In the genomic region with DNA sequence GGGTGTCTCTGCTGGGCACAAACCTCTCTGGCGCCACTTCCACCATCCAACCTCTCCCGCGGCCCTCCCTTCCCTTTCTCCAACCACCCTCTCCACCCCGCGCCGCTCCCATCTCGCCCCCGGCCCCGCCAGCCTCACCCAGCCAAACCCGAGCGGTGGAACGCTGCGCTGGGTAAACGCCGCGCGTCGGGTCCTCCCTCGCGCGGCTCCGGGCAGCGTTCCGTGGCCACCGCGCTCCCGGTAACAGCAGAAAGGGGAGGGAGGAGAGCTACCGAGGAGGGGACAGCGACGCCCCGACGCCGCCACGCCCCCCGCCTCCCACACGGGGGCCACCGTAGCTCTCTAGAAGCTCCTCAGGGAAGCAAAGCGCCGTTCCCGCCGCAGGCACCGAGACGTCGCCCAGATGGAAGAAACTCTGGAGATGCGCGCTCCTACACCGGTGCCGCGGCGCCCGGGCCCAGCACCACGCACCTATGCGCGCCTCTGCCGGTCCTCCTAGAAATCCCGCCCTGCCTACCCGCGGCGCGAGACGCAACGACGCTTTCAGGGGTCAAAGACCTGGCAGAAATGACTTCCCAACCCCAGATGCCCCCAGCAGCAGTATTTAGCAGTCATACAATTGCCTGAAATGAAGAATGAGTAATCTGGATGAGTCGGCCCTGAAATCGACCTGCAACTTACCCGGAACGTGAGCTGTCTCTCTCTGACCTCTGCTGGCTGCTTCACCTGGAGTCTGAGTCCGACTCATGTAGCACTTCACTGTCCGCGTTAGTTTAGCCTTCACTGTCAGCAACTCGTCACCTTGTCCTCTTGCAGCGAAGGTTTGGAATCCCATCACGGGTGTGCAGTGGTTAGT, we compare ENCODE assay signal across 1 cellular context.
TF ChIP-seq lines count a peak whose summit lies in the region.

A gene with protein sequence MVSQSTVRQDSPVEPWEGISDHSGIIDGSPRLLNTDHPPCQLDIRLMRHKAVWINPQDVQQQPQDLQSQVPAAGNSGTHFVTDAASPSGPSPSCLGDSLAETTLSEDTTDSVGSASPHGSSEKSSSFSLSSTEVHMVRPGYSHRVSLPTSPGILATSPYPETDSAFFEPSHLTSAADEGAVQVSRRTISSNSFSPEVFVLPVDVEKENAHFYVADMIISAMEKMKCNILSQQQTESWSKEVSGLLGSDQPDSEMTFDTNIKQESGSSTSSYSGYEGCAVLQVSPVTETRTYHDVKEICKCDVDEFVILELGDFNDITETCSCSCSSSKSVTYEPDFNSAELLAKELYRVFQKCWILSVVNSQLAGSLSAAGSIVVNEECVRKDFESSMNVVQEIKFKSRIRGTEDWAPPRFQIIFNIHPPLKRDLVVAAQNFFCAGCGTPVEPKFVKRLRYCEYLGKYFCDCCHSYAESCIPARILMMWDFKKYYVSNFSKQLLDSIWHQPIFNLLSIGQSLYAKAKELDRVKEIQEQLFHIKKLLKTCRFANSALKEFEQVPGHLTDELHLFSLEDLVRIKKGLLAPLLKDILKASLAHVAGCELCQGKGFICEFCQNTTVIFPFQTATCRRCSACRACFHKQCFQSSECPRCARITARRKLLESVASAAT (minus strand): TSS at position 257 of the 856 bp plus-strand sequence. CDS start 14,777 bp downstream, outside the sequence.

TF ChIP-seq in HEK293, 187 proteins besides CTCF, POLR2A, EP300 and RAD21 (continued from another document):
- TF ChIP-seq SP3 (tag by site-specific recombination; IDR thresholded peaks at IDR 0.05) (peak; percentile 78), ZBTB17 (tag by site-specific recombination; IDR thresholded peaks at IDR 0.05) (peak; percentile 73), BCL6B (tag by site-specific recombination; IDR thresholded peaks at IDR 0.05) (no peak), ZNF19 (tag by site-specific recombination; IDR thresholded peaks at IDR 0.05; ENCODE audit: low read depth) (no peak), ZNF350 (tag by site-specific recombination; IDR thresholded peaks at IDR 0.05) (no peak), IKZF3 (tag by site-specific recombination; IDR thresholded peaks at IDR 0.05) (peak; percentile 19; the same call in 1 of the 2 replicates), ZFP69B (tag by site-specific recombination; IDR thresholded peaks at IDR 0.05) (peak; percentile 53; the same call in 1 of the 2 replicates), ZNF488 (tag by site-specific recombination; IDR thresholded peaks at IDR 0.05) (no peak), ZNF157 (tag by site-specific recombination; IDR thresholded peaks at IDR 0.05) (no peak), ZNF76 (tag by site-specific recombination; IDR thresholded peaks at IDR 0.05; ENCODE audit: borderline replicate concordance, low read depth) (0 out of 2 replicates have a peak, but pooled peaks have one; percentile 48), SP2 (tag by site-specific recombination; IDR thresholded peaks at IDR 0.05) (peak; percentile 65), SETDB1 (IDR thresholded peaks at IDR 0.05; ENCODE audit: insufficient read length, low read length) (no peak), ZNF791 (tag by site-specific recombination; IDR thresholded peaks at IDR 0.05) (no peak), ZNF837 (tag by site-specific recombination; IDR thresholded peaks at IDR 0.05) (no peak), ZNF391 (tag by site-specific recombination; IDR thresholded peaks at IDR 0.05; ENCODE audit: borderline replicate concordance, low read depth) (no peak), ZNF24 (tag by site-specific recombination; IDR thresholded peaks at IDR 0.05) (no peak), ZNF529 (tag by site-specific recombination; IDR thresholded peaks at IDR 0.05; ENCODE audit: insufficient replicate concordance) (no peak), ZNF843 (tag by site-specific recombination; IDR thresholded peaks at IDR 0.05) (no peak), ZNF658 (tag by site-specific recombination; IDR thresholded peaks at IDR 0.05) (no peak), ZNF664 (tag by site-specific recombination; IDR thresholded peaks at IDR 0.05) (no peak), ZNF202 (tag by site-specific recombination; IDR thresholded peaks at IDR 0.05; ENCODE audit: borderline replicate concordance) (no peak), ZNF677 (tag by site-specific recombination; IDR thresholded peaks at IDR 0.05) (no peak)
- TF ChIP-seq, protein P1, sequence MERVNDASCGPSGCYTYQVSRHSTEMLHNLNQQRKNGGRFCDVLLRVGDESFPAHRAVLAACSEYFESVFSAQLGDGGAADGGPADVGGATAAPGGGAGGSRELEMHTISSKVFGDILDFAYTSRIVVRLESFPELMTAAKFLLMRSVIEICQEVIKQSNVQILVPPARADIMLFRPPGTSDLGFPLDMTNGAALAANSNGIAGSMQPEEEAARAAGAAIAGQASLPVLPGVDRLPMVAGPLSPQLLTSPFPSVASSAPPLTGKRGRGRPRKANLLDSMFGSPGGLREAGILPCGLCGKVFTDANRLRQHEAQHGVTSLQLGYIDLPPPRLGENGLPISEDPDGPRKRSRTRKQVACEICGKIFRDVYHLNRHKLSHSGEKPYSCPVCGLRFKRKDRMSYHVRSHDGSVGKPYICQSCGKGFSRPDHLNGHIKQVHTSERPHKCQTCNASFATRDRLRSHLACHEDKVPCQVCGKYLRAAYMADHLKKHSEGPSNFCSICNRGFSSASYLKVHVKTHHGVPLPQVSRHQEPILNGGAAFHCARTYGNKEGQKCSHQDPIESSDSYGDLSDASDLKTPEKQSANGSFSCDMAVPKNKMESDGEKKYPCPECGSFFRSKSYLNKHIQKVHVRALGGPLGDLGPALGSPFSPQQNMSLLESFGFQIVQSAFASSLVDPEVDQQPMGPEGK (tag by site-specific recombination; IDR thresholded peaks at IDR 0.05), result peak; percentile 49
- TF ChIP-seq, protein P2, sequence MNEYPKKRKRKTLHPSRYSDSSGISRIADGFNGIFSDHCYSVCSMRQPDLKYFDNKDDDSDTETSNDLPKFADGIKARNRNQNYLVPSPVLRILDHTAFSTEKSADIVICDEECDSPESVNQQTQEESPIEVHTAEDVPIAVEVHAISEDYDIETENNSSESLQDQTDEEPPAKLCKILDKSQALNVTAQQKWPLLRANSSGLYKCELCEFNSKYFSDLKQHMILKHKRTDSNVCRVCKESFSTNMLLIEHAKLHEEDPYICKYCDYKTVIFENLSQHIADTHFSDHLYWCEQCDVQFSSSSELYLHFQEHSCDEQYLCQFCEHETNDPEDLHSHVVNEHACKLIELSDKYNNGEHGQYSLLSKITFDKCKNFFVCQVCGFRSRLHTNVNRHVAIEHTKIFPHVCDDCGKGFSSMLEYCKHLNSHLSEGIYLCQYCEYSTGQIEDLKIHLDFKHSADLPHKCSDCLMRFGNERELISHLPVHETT (tag by site-specific recombination; IDR thresholded peaks at IDR 0.05), result no peak
